10 cellular contexts compared by ENCODE assay signal in genomic region chr4:6925357-6925836, GRCh38. TPM values are rescaled to one million over a fixed set of nuclear protein-coding genes. Genes with fewer than 3 reads are reported as not detected.
A peak's percentile ranks its signal among the peaks of the same experiment; 100 is the strongest.
DNase-seq lines count a peak whose midpoint lies in the region; ATAC-seq and TF ChIP-seq lines count a peak whose summit lies in the region.
"Had no signal": no experiment of that assay in that cellular context is flagged by ENCODE, and none has a peak within 500 bp of the region (broad histone marks: within the 10 kb centered on the region; RNA-seq: fewer than 3 reads in every experiment).

No MANE protein-coding gene starts in this region.

- H3K4me1 Mint-ChIP-seq in CD4-positive, alpha-beta T cell (ENCODE audit: low read depth): peaks cover 79% of the 10 kb centered on the region
- H3K4me1 Mint-ChIP-seq in activated naive CD8-positive, alpha-beta T cell treated with anti-CD3 and anti-CD28 coated beads, Interleukin-2, amount 50 U/mL, for 24 hours: peaks cover 69% of the 10 kb centered on the region
- peaks cover 54 to 92% (median 85%) of the 10 kb centered on the region in 4 donors for H3K4me1 Mint-ChIP-seq in naive thymus-derived CD8-positive, alpha-beta T cell

- H4K20me1 ChIP-seq in SK-N-SH (ENCODE audit: insufficient read depth): no peaks in the 10 kb centered on the region

- no peaks in the 10 kb centered on the region for H3K9me2 ChIP-seq in SK-N-SH

- H3F3A ChIP-seq in SK-N-SH (replicated peaks; ENCODE audit: insufficient read depth): no peaks in the 10 kb centered on the region

- no peaks in the 10 kb centered on the region for H3K27me3 Mint-ChIP-seq in CD4-positive, alpha-beta T cell
- no peaks in the 10 kb centered on the region for H3K27me3 Mint-ChIP-seq in activated naive CD8-positive, alpha-beta T cell treated with anti-CD3 and anti-CD28 coated beads, Interleukin-2, amount 50 U/mL, for 24 hours
- no peaks in the 10 kb centered on the region for H3K27me3 Mint-ChIP-seq in naive thymus-derived CD8-positive, alpha-beta T cell

- H3K4me1 ChIP-seq in SK-N-SH (ENCODE audit: control insufficient read depth in 1 of 2, insufficient read depth in 2 of 2, low read depth in 1 of 2, low read length in 1 of 2): peaks cover 0 to 4% of the 10 kb centered on the region in 2 experiments; a peak in 2 of 4 replicates

- H3K27ac Mint-ChIP-seq in CD4-positive, alpha-beta T cell: peak overlapping the region; percentile 92
- H3K27ac Mint-ChIP-seq in activated naive CD8-positive, alpha-beta T cell treated with anti-CD3 and anti-CD28 coated beads, Interleukin-2, amount 50 U/mL, for 24 hours: peak overlapping the region; percentile 66
- peak overlapping the region in 9 of 10 donors; percentile 39 to 95 (median 88) for H3K27ac Mint-ChIP-seq in naive thymus-derived CD8-positive, alpha-beta T cell

- ATAC-seq in CD4-positive, alpha-beta T cell (ENCODE audit: poor library complexity): no peak
- ATAC-seq in activated naive CD8-positive, alpha-beta T cell treated with anti-CD3 and anti-CD28 coated beads, Interleukin-2, amount 50 U/mL, for 24 hours: peak; percentile 53
- no peak for ATAC-seq in naive thymus-derived CD8-positive, alpha-beta T cell

- intact Hi-C loops in CD4-positive, alpha-beta T cell (cut with DNase I, micrococcal nuclease): loop anchor here in 1 of 2 experiments (1.0 kb wide), 1 partner anchor 17 kb away; no protein-coding TSS in a partner anchor

- CTCF ChIA-PET in CD4-positive, alpha-beta T cell (lab: Charles Lee): interaction anchor here (1.3 to 1.7 kb wide), 2 partner anchors 10 to 117 kb away, joined by 4 read pairs; partner anchors contain the start of gene TADA2B
- CTCF ChIA-PET in SK-N-SH (lab: Yijun Ruan, JAX): interaction anchor here (1.4 to 2.6 kb wide), 2 partner anchors 9 to 52 kb away, joined by 3 to 10 read pairs; no protein-coding TSS in a partner anchor

- peak overlapping the region; percentile 66 for H3K4me3 Mint-ChIP-seq in CD4-positive, alpha-beta T cell
- peak overlapping the region; percentile 4 for H3K4me3 Mint-ChIP-seq in activated naive CD8-positive, alpha-beta T cell treated with anti-CD3 and anti-CD28 coated beads, Interleukin-2, amount 50 U/mL, for 24 hours
- H3K4me3 Mint-ChIP-seq in naive thymus-derived CD8-positive, alpha-beta T cell: peak overlapping the region; percentile 46 to 86 (median 76)

- WGBS in SK-N-SH (ENCODE audit: low lambda C conversion rate): 93% methylated on average over 14 of the region's 14 CpGs

- no peaks in the 10 kb centered on the region for H3K27me3 ChIP-seq in CD4-positive, alpha-beta T cell (ENCODE audit: control insufficient read depth, insufficient read depth, low read length)
- H3K27me3 ChIP-seq in SK-N-SH (ENCODE audit: insufficient read depth): no peaks in the 10 kb centered on the region

- H3K27ac ChIP-seq in CD4-positive, alpha-beta T cell (ENCODE audit: low read depth, low read length): no peak overlapping the region
- H3K27ac ChIP-seq in SK-N-SH (ENCODE audit: low read depth in 2 of 2, low read length in 1 of 2): no peak overlapping the region
- H3K27ac ChIP-seq: VCaP had no signal

- H3K9ac ChIP-seq in SK-N-SH: no peak overlapping the region

- TF ChIP-seq RAD21 in SK-N-SH (IDR thresholded peaks at IDR 0.05; ENCODE audit: low read length): no peak

- H3K4me2 ChIP-seq in SK-N-SH: no peak overlapping the region

- POLR2A ChIA-PET in CD4-positive, alpha-beta T cell (lab: Charles Lee): interaction anchor here (2.4 to 4.9 kb wide), 3 partner anchors 14 to 17 kb away, joined by 15 to 50 read pairs (median 18); partner anchors contain the start of gene TBC1D14
- POLR2A ChIA-PET in naive thymus-derived CD8-positive, alpha-beta T cell (lab: Charles Lee): interaction anchor here (0.6 to 5.0 kb wide), 4 partner anchors 8 to 140 kb away, joined by 3 to 43 read pairs (median 9); no protein-coding TSS in a partner anchor
- POLR2A ChIA-PET in SK-N-SH (lab: Yijun Ruan, JAX): no interaction called here

- peaks cover 49% of the 10 kb centered on the region for H3K36me3 Mint-ChIP-seq in CD4-positive, alpha-beta T cell (ENCODE audit: low read depth)
- peaks cover 44% of the 10 kb centered on the region for H3K36me3 Mint-ChIP-seq in activated naive CD8-positive, alpha-beta T cell treated with anti-CD3 and anti-CD28 coated beads, Interleukin-2, amount 50 U/mL, for 24 hours (ENCODE audit: low read depth)
- H3K36me3 Mint-ChIP-seq in naive thymus-derived CD8-positive, alpha-beta T cell: peaks cover 0 to 35% (median 27%) of the 10 kb centered on the region in 3 donors

- H2AFZ ChIP-seq in SK-N-SH (ENCODE audit: low read depth): no peak overlapping the region

- no peak for TF ChIP-seq EP300 in SK-N-SH (IDR thresholded peaks at IDR 0.05; ENCODE audit: borderline replicate concordance in 1 of 2, low read depth in 1 of 2, low read length in 1 of 2)

- H3K9me3 ChIP-seq in CD4-positive, alpha-beta T cell (ENCODE audit: control insufficient read depth, low read length): no peaks in the 10 kb centered on the region
- no peaks in the 10 kb centered on the region for H3K9me3 ChIP-seq in SK-N-SH

- H3K36me3 ChIP-seq in SK-N-SH (replicated peaks in 1 of 2; ENCODE audit: control insufficient read depth in 1 of 2, insufficient read depth in 2 of 2, low read length in 1 of 2): peaks cover 0 to 10% of the 10 kb centered on the region in 2 experiments

- no peak for DNase-seq in CD4-positive, alpha-beta T cell
- DNase-seq in MV-4-11 (lab: John Stamatoyannopoulos, UW) (peak; percentile 97), SK-N-SH (no peak), 8988T (no peak), NCI-H526 (lab: John Stamatoyannopoulos, UW) (no peak), ecto neural progenitor cell (ENCODE audit: low spot score) (no peak)
- peak; percentile 25 for DNase-seq in activated naive CD8-positive, alpha-beta T cell treated with anti-CD3 and anti-CD28 coated beads, Interleukin-2, amount 50 U/mL, for 24 hours
- no peak for DNase-seq in naive thymus-derived CD8-positive, alpha-beta T cell
- DNase-seq: MM.1S had no signal

- H3K79me2 ChIP-seq in SK-N-SH (ENCODE audit: insufficient read depth): peaks cover 7% of the 10 kb centered on the region; the same call in 1 of the 2 replicates

- TF ChIP-seq CTCF in CD4-positive, alpha-beta T cell (IDR thresholded peaks at IDR 0.05): no peak
- TF ChIP-seq CTCF in SK-N-SH (IDR thresholded peaks at IDR 0.05): no peak

- H3K9me3 Mint-ChIP-seq in CD4-positive, alpha-beta T cell: no peaks in the 10 kb centered on the region
- H3K9me3 Mint-ChIP-seq in activated naive CD8-positive, alpha-beta T cell treated with anti-CD3 and anti-CD28 coated beads, Interleukin-2, amount 50 U/mL, for 24 hours: no peaks in the 10 kb centered on the region
- no peaks in the 10 kb centered on the region for H3K9me3 Mint-ChIP-seq in naive thymus-derived CD8-positive, alpha-beta T cell

- H3K4me3 ChIP-seq in SK-N-SH (ENCODE audit: low read depth in 2 of 2, low read length in 1 of 2): no peak overlapping the region

TF ChIP-seq in SK-N-SH, 30 proteins besides CTCF, POLR2A, EP300 and RAD21 (continues in another document):
- TF ChIP-seq ELF1 (IDR thresholded peaks at IDR 0.05) (no peak), ZBTB33 (IDR thresholded peaks at IDR 0.05; ENCODE audit: borderline replicate concordance, low read depth) (no peak), REST (IDR thresholded peaks at IDR 0.05; ENCODE audit: low read depth, low read length) (no peak), RXRA (IDR thresholded peaks at IDR 0.05; ENCODE audit: borderline replicate concordance, low read depth) (no peak), FOXJ3 (CRISPR knock-in tag; IDR thresholded peaks at IDR 0.05) (no peak), MEF2A (IDR thresholded peaks at IDR 0.05; ENCODE audit: borderline replicate concordance, low read depth) (no peak)

RNA-seq across cellular contexts. Expression of gene TBC1D14, which starts 15.8 kb away (rescaled TPM):
- 10 to 100 TPM; 31.2 to 34.1 TPM for total RNA-seq in CD4-positive, alpha-beta T cell
- total RNA-seq in naive thymus-derived CD8-positive, alpha-beta T cell: 10 to 100 TPM; 77.3 to 78.2 TPM
- 10 to 100 TPM; 34.8 to 47.0 (median 36.7) TPM for polyA plus RNA-seq in naive thymus-derived CD8-positive, alpha-beta T cell
- 39.5 and 42.6 TPM in 2 replicates for polyA plus RNA-seq in SK-N-SH (2012; rRNA removed)
- polyA plus RNA-seq in SK-N-SH (2012; cell fraction: cytosol; rRNA removed): 36.7 and 40.6 TPM in 2 replicates
- 33.3 and 35.7 TPM in 2 replicates for polyA plus RNA-seq in SK-N-SH (2012; cell fraction: nucleus; rRNA removed)

Comparison
In these comparisons a context has a peak if more than half of its experiments do, and no peak if none do; other contexts are left out.
1. DNase-seq: peak in MV-4-11 (single experiment) and activated naive CD8-positive, alpha-beta T cell treated with anti-CD3 and anti-CD28 coated beads, Interleukin-2, amount 50 U/mL, for 24 hours (single experiment); none in CD4-positive, alpha-beta T cell (0 of 10), naive thymus-derived CD8-positive, alpha-beta T cell (0 of 10), SK-N-SH (single experiment), 8988T (single experiment), NCI-H526 (0 of 2) and ecto neural progenitor cell (single experiment).
2. H3K4me3 Mint-ChIP-seq: peak in every context shown above with its lines; median percentile 76 in naive thymus-derived CD8-positive, alpha-beta T cell; 66 in CD4-positive, alpha-beta T cell; 4 in activated naive CD8-positive, alpha-beta T cell treated with anti-CD3 and anti-CD28 coated beads, Interleukin-2, amount 50 U/mL, for 24 hours.
3. Peak in every context shown above with its lines, with median percentiles within 50 percentile points of each other: H3K27ac Mint-ChIP-seq.